ENCODE assay signal across 8 cellular contexts in genomic region chr1:203625623-203626189, GRCh38. TPM values are rescaled to one million over a fixed set of nuclear protein-coding genes. Genes with fewer than 3 reads are reported as not detected.
DNase-seq lines count a peak whose midpoint lies in the region; ATAC-seq and TF ChIP-seq lines count a peak whose summit lies in the region.

No MANE protein-coding gene starts in this region.

- no peaks in the 10 kb centered on the region for H3K27me3 Mint-ChIP-seq in natural killer cell treated with Interleukin-12 subunit alpha and Interleukin-12 subunit beta and Interleukin-15 and Interleukin-18, amount 100 ng/mL, for 72 hours

- TF ChIP-seq CTCF in 22Rv1 (IDR thresholded peaks at IDR 0.05) (peak; percentile 32), GM13977 (IDR thresholded peaks at IDR 0.05; ENCODE audit: extremely low read depth, insufficient read depth, missing control alignments) (peak; percentile 59), esophagus muscularis mucosa (IDR thresholded peaks at IDR 0.05) (peak; percentile 39 to 59 (median 42)), upper lobe of right lung (IDR thresholded peaks at IDR 0.05) (peak; percentile 49)

- WGBS in esophagus muscularis mucosa: 10% methylated on average over 7 of the region's 7 CpGs

- H3K27me3 ChIP-seq in esophagus muscularis mucosa (no peaks in the 10 kb centered on the region), upper lobe of right lung (no peaks in the 10 kb centered on the region)

- DNase-seq in GM13977 (ENCODE audit: low spot score) (peak; percentile 62), NCI-H460 (ENCODE audit: extremely low read depth, low read depth) (peak; percentile 46), esophagus muscularis mucosa (ENCODE audit: extremely low spot score) (no peak), upper lobe of right lung (no peak)
- DNase-seq in activated T-cell treated with anti-CD3 and anti-CD28 coated beads, Interleukin-2, amount 50 U/mL, for 1 hour: peak; percentile 50
- DNase-seq in natural killer cell treated with Interleukin-12 subunit alpha and Interleukin-12 subunit beta and Interleukin-15 and Interleukin-18, amount 100 ng/mL, for 72 hours (ENCODE audit: low spot score): peak; percentile 87

- H3K36me3 ChIP-seq in esophagus muscularis mucosa (no peaks in the 10 kb centered on the region), upper lobe of right lung (no peaks in the 10 kb centered on the region)

- H3K27ac ChIP-seq in 22Rv1: peak overlapping the region; percentile 46
- H3K27ac ChIP-seq in esophagus muscularis mucosa (replicated peaks in 1 of 4): peak overlapping the region; percentile 91 to 95 (median 94)
- peak overlapping the region; percentile 91 for H3K27ac ChIP-seq in upper lobe of right lung

- in situ Hi-C loops in GM13977 (cut with MboI; ENCODE audit: low pct_unique_long_range_greater_than_20kb, low sequenced_read_pairs, unreplicated experiment): no loop called here

- no peaks in the 10 kb centered on the region for H3K9me3 ChIP-seq in esophagus muscularis mucosa
- no peaks in the 10 kb centered on the region for H3K9me3 ChIP-seq in upper lobe of right lung

- H3K36me3 Mint-ChIP-seq in natural killer cell treated with Interleukin-12 subunit alpha and Interleukin-12 subunit beta and Interleukin-15 and Interleukin-18, amount 100 ng/mL, for 72 hours: peaks cover 10% of the 10 kb centered on the region

- H3K4me1 ChIP-seq in esophagus muscularis mucosa (peaks cover 26 to 46% (median 35%) of the 10 kb centered on the region in 4 donors), upper lobe of right lung (peaks cover 25% of the 10 kb centered on the region)

- no peak for TF ChIP-seq POLR2A in esophagus muscularis mucosa (IDR thresholded peaks at IDR 0.05; ENCODE audit: low read depth)

- no peaks in the 10 kb centered on the region for H3K9me3 Mint-ChIP-seq in natural killer cell treated with Interleukin-12 subunit alpha and Interleukin-12 subunit beta and Interleukin-15 and Interleukin-18, amount 100 ng/mL, for 72 hours

- peaks cover 74 to 77% of the 10 kb centered on the region in 2 donors for H3K4me1 Mint-ChIP-seq in natural killer cell treated with Interleukin-12 subunit alpha and Interleukin-12 subunit beta and Interleukin-15 and Interleukin-18, amount 100 ng/mL, for 72 hours (ENCODE audit: low read depth in 2 of 2)

- no peak for TF ChIP-seq EP300 in esophagus muscularis mucosa (IDR thresholded peaks at IDR 0.05)

- peak overlapping the region; percentile 98 for H3K4me3 Mint-ChIP-seq in natural killer cell treated with Interleukin-12 subunit alpha and Interleukin-12 subunit beta and Interleukin-15 and Interleukin-18, amount 100 ng/mL, for 72 hours

- H3K27ac Mint-ChIP-seq in natural killer cell treated with Interleukin-12 subunit alpha and Interleukin-12 subunit beta and Interleukin-15 and Interleukin-18, amount 100 ng/mL, for 72 hours: peak overlapping the region; percentile 93 to 99

- H3K4me3 ChIP-seq in esophagus muscularis mucosa (peak overlapping the region; percentile 73 to 87 (median 78)), upper lobe of right lung (no peak overlapping the region)

- intact Hi-C loops in esophagus muscularis mucosa (cut with DNase I) (loop anchor here (2.0 to 10.0 kb wide), 4 partner anchors 68 to 281 kb away; no protein-coding TSS in a partner anchor), upper lobe of right lung (cut with DNase I) (loop anchor here (5.0 to 10.0 kb wide), 2 partner anchors 67 to 121 kb away; no protein-coding TSS in a partner anchor)

- peak; percentile 49 to 74 for ATAC-seq in natural killer cell treated with Interleukin-12 subunit alpha and Interleukin-12 subunit beta and Interleukin-15 and Interleukin-18, amount 100 ng/mL, for 72 hours
- ATAC-seq in upper lobe of right lung: peak; percentile 38
- ATAC-seq in GM19467 (IDR thresholded peaks at IDR 0.05; ENCODE audit: unreplicated experiment): no peak

RNA-seq across cellular contexts. Expression of gene ATP2B4, which starts 0.9 kb away (rescaled TPM):
- total RNA-seq in NCI-H460 (2014; rRNA removed; shearing (Covaris generic)): 6.5 and 7.1 TPM in 2 replicates
- 2.9 and 4.2 TPM in 2 replicates for polyA plus RNA-seq in NCI-H460 (2014; cell fraction: nucleus; rRNA removed)
- 100 to 1,000 TPM; 177 to 395 (median 260) TPM for total RNA-seq in esophagus muscularis mucosa
- 100 to 1,000 TPM; 158 to 191 TPM for total RNA-seq in natural killer cell treated with Interleukin-12 subunit alpha and Interleukin-12 subunit beta and Interleukin-15 and Interleukin-18, amount 100 ng/mL, for 72 hours
- total RNA-seq in upper lobe of right lung: 93.8 TPM

Comparison
In these comparisons a context has a peak if more than half of its experiments do, and no peak if none do; other contexts are left out.
1. DNase-seq: peak in GM13977 (single experiment), NCI-H460 (single experiment), activated T-cell treated with anti-CD3 and anti-CD28 coated beads, Interleukin-2, amount 50 U/mL, for 1 hour (single experiment) and natural killer cell treated with Interleukin-12 subunit alpha and Interleukin-12 subunit beta and Interleukin-15 and Interleukin-18, amount 100 ng/mL, for 72 hours (single experiment); none in esophagus muscularis mucosa (single experiment) and upper lobe of right lung (single experiment).
2. RNA of gene ATP2B4, which starts 0.9 kb away (total RNA-seq): 177 to 395 TPM in esophagus muscularis mucosa, 158 to 191 TPM in natural killer cell treated with Interleukin-12 subunit alpha and Interleukin-12 subunit beta and Interleukin-15 and Interleukin-18, amount 100 ng/mL, for 72 hours and 93.8 TPM in upper lobe of right lung (single experiment); 6.5 to 7.1 TPM in NCI-H460; every median in the first group is over 10 times any median in the second.
3. Peak in every context shown above with its lines, with median percentiles within 50 percentile points of each other: H3K27ac ChIP-seq and CTCF ChIP-seq.